ENCODE assay signal across 8 cellular contexts in the genomic region with DNA sequence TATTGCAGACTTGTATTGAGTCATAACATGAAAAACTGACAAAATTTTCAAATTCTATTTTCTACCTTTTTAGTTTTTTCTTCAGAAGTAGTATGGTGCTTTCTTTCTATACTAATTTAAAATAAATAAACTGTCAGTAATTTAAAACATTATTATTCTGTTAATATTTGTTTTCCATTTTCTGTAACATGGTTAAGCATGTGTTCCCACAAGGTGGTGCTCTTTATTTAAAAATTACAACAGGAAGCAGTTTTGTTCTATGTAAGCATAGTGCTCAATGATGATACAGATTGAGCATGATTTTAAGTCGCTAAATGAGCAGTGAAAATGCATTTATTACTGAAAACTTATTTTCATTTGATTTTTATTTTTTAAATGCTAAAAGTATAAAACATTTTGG.
DNase-seq lines count a peak whose midpoint lies in the region; ATAC-seq and TF ChIP-seq lines count a peak whose summit lies in the region.

No MANE protein-coding gene starts in this region.

- no peaks in the 10 kb centered on the region for H3K4me1 Mint-ChIP-seq in naive thymus-derived CD4-positive, alpha-beta T cell
- no peaks in the 10 kb centered on the region for H3K4me1 Mint-ChIP-seq in activated T-helper 17 cell treated with anti-CD3 and anti-CD28 coated beads, Interleukin-2, amount 50 U/mL, for 72 hours

- no peaks in the 10 kb centered on the region for H3K36me3 ChIP-seq in heart right ventricle
- no peaks in the 10 kb centered on the region for H3K36me3 ChIP-seq in naive thymus-derived CD4-positive, alpha-beta T cell (ENCODE audit: control insufficient read depth in 2 of 3, insufficient read depth in 3 of 3, low read length in 3 of 3)

- DNase-seq in heart right ventricle, result no peak
- no peak for DNase-seq in cardiac septum (ENCODE audit: low spot score)
- DNase-seq in NCI-H774 (lab: John Stamatoyannopoulos, UW), result peak; percentile 76
- peak; percentile 72 for DNase-seq in choroid plexus epithelial cell (ENCODE audit: low read depth)
- peak in 7 of 9 donors; percentile 24 to 59 (median 43) for DNase-seq in naive thymus-derived CD4-positive, alpha-beta T cell
- no peak for DNase-seq in amniotic stem cell (lab: John Stamatoyannopoulos, UW)

- H3K27ac Mint-ChIP-seq in naive thymus-derived CD4-positive, alpha-beta T cell, result no peak overlapping the region
- H3K27ac Mint-ChIP-seq in activated T-helper 17 cell treated with anti-CD3 and anti-CD28 coated beads, Interleukin-2, amount 50 U/mL, for 72 hours, result no peak overlapping the region

- H3K36me3 Mint-ChIP-seq in naive thymus-derived CD4-positive, alpha-beta T cell, result no peaks in the 10 kb centered on the region
- H3K36me3 Mint-ChIP-seq in activated T-helper 17 cell treated with anti-CD3 and anti-CD28 coated beads, Interleukin-2, amount 50 U/mL, for 72 hours (ENCODE audit: low read depth), result no peaks in the 10 kb centered on the region

- TF ChIP-seq CTCF in heart right ventricle (IDR thresholded peaks at IDR 0.05) (peak in 8 of 9 donors; percentile 14 to 71 (median 59)), choroid plexus epithelial cell (conservative IDR thresholded peaks at IDR 0.05; ENCODE audit: low read depth, low read length) (peak; percentile 55)

- POLR2A ChIA-PET in naive thymus-derived CD4-positive, alpha-beta T cell (lab: Charles Lee), result interaction anchor here (1.6 kb wide), 1 partner anchor 714 kb away, joined by 4 read pairs; a partner anchor contains a TSS

- intact Hi-C loops in heart right ventricle (cut with DNase I) (loop anchor here in 9 of 10 donors (2.0 to 10.0 kb wide), 6 partner anchors 150 to 684 kb away; no protein-coding TSS in a partner anchor), cardiac septum (cut with DNase I) (no loop called here)
- intact Hi-C loops in naive thymus-derived CD4-positive, alpha-beta T cell (cut with micrococcal nuclease), result loop anchor here (1.0 to 5.0 kb wide), 8 partner anchors 153 to 1040 kb away; a partner anchor contains a TSS

- peaks cover 0 to 17% (median 9%) of the 10 kb centered on the region in 5 donors for H3K27me3 Mint-ChIP-seq in naive thymus-derived CD4-positive, alpha-beta T cell
- no peaks in the 10 kb centered on the region for H3K27me3 Mint-ChIP-seq in activated T-helper 17 cell treated with anti-CD3 and anti-CD28 coated beads, Interleukin-2, amount 50 U/mL, for 72 hours

- H3K27me3 ChIP-seq in heart right ventricle, result no peaks in the 10 kb centered on the region
- no peaks in the 10 kb centered on the region for H3K27me3 ChIP-seq in naive thymus-derived CD4-positive, alpha-beta T cell (ENCODE audit: control insufficient read depth in 2 of 2, insufficient read depth in 2 of 2, low read length in 2 of 2)

- H3K4me3 ChIP-seq in heart right ventricle (no peak overlapping the region), choroid plexus epithelial cell (ENCODE audit: low read depth, low read length) (no peak overlapping the region)
- no peak overlapping the region for H3K4me3 ChIP-seq in naive thymus-derived CD4-positive, alpha-beta T cell (ENCODE audit: low read length)

- H3K9me3 Mint-ChIP-seq in naive thymus-derived CD4-positive, alpha-beta T cell, result no peaks in the 10 kb centered on the region
- no peaks in the 10 kb centered on the region for H3K9me3 Mint-ChIP-seq in activated T-helper 17 cell treated with anti-CD3 and anti-CD28 coated beads, Interleukin-2, amount 50 U/mL, for 72 hours

- H3K4me1 ChIP-seq in heart right ventricle, result no peaks in the 10 kb centered on the region
- H3K4me1 ChIP-seq in naive thymus-derived CD4-positive, alpha-beta T cell (ENCODE audit: control insufficient read depth in 2 of 2, insufficient read depth in 2 of 2, low read length in 2 of 2), result no peaks in the 10 kb centered on the region

- 0 to 5% methylated on average over 1 of the region's 1 CpG for WGBS in heart right ventricle, 2 donors

- ATAC-seq in heart right ventricle (no peak), HG03520 (IDR thresholded peaks at IDR 0.05; ENCODE audit: unreplicated experiment) (peak; percentile 75)
- ATAC-seq in naive thymus-derived CD4-positive, alpha-beta T cell, result peak; percentile 63
- no peak for ATAC-seq in activated T-helper 17 cell treated with anti-CD3 and anti-CD28 coated beads, Interleukin-2, amount 50 U/mL, for 72 hours (replicated peaks)

- H3K27ac ChIP-seq in heart right ventricle, result no peak overlapping the region
- no peak overlapping the region for H3K27ac ChIP-seq in naive thymus-derived CD4-positive, alpha-beta T cell (ENCODE audit: low read depth, low read length)

- no peaks in the 10 kb centered on the region for H3K9me3 ChIP-seq in heart right ventricle
- H3K9me3 ChIP-seq in naive thymus-derived CD4-positive, alpha-beta T cell (ENCODE audit: control insufficient read depth in 2 of 3, low read length in 3 of 3), result no peaks in the 10 kb centered on the region

- CTCF ChIA-PET in naive thymus-derived CD4-positive, alpha-beta T cell (lab: Charles Lee), result interaction anchor here (0.5 to 4.3 kb wide), 5 partner anchors 72 to 685 kb away, joined by 3 to 36 read pairs (median 3); no protein-coding TSS in a partner anchor

- H3K4me3 Mint-ChIP-seq in naive thymus-derived CD4-positive, alpha-beta T cell, result no peak overlapping the region
- no peak overlapping the region for H3K4me3 Mint-ChIP-seq in activated T-helper 17 cell treated with anti-CD3 and anti-CD28 coated beads, Interleukin-2, amount 50 U/mL, for 72 hours

Comparison
In these comparisons a context has a peak if more than half of its experiments do, and no peak if none do; other contexts are left out.
1. ATAC-seq: peak in HG03520 (single experiment) and naive thymus-derived CD4-positive, alpha-beta T cell (single experiment); none in heart right ventricle (0 of 8) and activated T-helper 17 cell treated with anti-CD3 and anti-CD28 coated beads, Interleukin-2, amount 50 U/mL, for 72 hours (single experiment).
2. DNase-seq: peak in NCI-H774 (single experiment), choroid plexus epithelial cell (single experiment) and naive thymus-derived CD4-positive, alpha-beta T cell (7 of 9); none in heart right ventricle (0 of 2), cardiac septum (single experiment) and amniotic stem cell (single experiment).